Comparison of ENCODE assay signal across 8 cellular contexts in the genomic region with DNA sequence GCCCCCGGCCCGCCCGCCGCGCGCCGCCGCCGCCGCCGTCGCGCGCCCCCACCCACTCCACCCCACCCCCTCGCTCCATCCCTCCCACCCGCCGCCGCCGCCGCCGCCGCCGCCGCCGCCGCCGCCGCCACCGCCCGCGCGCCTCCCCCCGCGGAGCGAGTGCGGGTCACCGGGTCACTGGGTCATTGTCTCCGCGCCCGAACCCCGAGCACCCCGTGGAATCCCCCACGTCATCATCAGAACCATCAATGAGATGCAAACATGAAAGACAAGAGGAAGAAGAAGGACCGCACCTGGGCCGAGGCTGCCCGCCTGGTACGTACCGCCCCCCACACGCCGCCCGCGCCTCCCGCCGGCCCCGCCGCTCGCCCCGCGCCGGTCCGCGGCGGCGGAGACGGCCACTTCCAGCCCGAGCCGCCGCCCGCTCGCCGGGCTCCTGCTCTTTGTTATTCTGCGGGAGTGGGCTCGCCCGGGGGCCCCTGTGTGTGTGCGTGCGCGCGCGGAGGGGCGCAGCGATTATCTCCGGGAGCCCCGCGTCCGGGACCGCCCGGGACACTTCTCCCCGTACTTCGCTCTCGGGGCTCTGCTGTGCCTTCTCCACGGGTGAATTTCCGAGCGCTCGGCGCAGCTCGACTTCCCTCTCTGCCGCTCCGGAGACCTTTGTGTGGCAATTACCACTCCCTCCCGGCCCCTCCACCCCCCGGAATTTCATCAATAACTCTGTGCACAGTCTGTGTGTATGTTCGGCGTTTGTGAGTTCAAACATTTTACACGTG. TPM values are rescaled to one million over a fixed set of nuclear protein-coding genes. Genes with fewer than 3 reads are reported as not detected.
A peak's percentile ranks its signal among the peaks of the same experiment; 100 is the strongest.
DNase-seq lines count a peak whose midpoint lies in the region; ATAC-seq, FAIRE-seq and TF ChIP-seq lines count a peak whose summit lies in the region.

No MANE protein-coding gene starts in this region.

- H3K36me3 ChIP-seq in uterus: no peaks in the 10 kb centered on the region

- DNase-seq in COR-L47 (lab: John Stamatoyannopoulos, UW): peak; percentile 62
- peak; percentile 78 for DNase-seq in NCI-H146 (lab: John Stamatoyannopoulos, UW)
- DNase-seq in endothelial cell (ENCODE audit: low spot score): peak; percentile 39
- peak; percentile 54 for DNase-seq in midbrain (lab: John Stamatoyannopoulos, UW)
- peak; percentile 23 to 29 for DNase-seq in uterus
- DNase-seq in SIG-M5 treated with dmso at 0.1 percent for 504 hours (lab: John Stamatoyannopoulos, UW; ENCODE audit: unreplicated experiment): no peak
- DNase-seq in GM19239 (ENCODE audit: insufficient read length, low spot score): no peak

- no peak for TF ChIP-seq CTCF in endothelial cell (IDR thresholded peaks at IDR 0.05; ENCODE audit: unreplicated experiment)
- TF ChIP-seq CTCF in uterus (IDR thresholded peaks at IDR 0.05): no peak

- H3K27ac ChIP-seq in uterus: peak overlapping the region; percentile 77 to 81

- peaks cover 4% of the 10 kb centered on the region for H3K36me3 Mint-ChIP-seq in endothelial cell (ENCODE audit: low read depth, unreplicated experiment)

- TF ChIP-seq POLR2A in uterus (IDR thresholded peaks at IDR 0.05): no peak

- intact Hi-C loops in uterus (cut with DNase I; ENCODE audit: low total_unique reads): no loop called here

- H3K9me3 Mint-ChIP-seq in endothelial cell (ENCODE audit: unreplicated experiment): no peaks in the 10 kb centered on the region

- peak overlapping the region; percentile 88 for H3K4me3 Mint-ChIP-seq in endothelial cell (ENCODE audit: unreplicated experiment)

- H3K9me3 ChIP-seq in uterus: no peaks in the 10 kb centered on the region

- peaks cover 5% of the 10 kb centered on the region for H3K4me1 Mint-ChIP-seq in endothelial cell (ENCODE audit: unreplicated experiment)

- H3K27ac Mint-ChIP-seq in endothelial cell (ENCODE audit: unreplicated experiment): no peak overlapping the region

- no peak for FAIRE-seq in GM19239 (lab: Jason Lieb, UNC)

- H3K4me1 ChIP-seq in uterus: no peaks in the 10 kb centered on the region

- H3K27me3 Mint-ChIP-seq in endothelial cell (ENCODE audit: unreplicated experiment): peaks cover 6% of the 10 kb centered on the region

- H3K27me3 ChIP-seq in uterus: peaks cover 0 to 13% of the 10 kb centered on the region in 2 donors

- no peak for ATAC-seq in GM19035 (IDR thresholded peaks at IDR 0.05; ENCODE audit: unreplicated experiment)

- peak overlapping the region; percentile 17 to 68 for H3K4me3 ChIP-seq in uterus

RNA-seq across cellular contexts. Expression of gene ASXL3, which starts 0.5 kb away (rescaled TPM):
- total RNA-seq in endothelial cell (ENCODE audit: unreplicated experiment) (7.2 TPM), uterus (10 to 100 TPM in 2 of 4 donors, 1 to 10 TPM in 2; 1.0 to 25.0 (median 8.3) TPM)

Comparison
In these comparisons a context has a peak if more than half of its experiments do, and no peak if none do; other contexts are left out.
1. DNase-seq: peak in COR-L47 (single experiment), NCI-H146 (single experiment), endothelial cell (single experiment), midbrain (single experiment) and uterus (2 of 2); none in SIG-M5 treated with dmso at 0.1 percent for 504 hours (single experiment) and GM19239 (single experiment).